19 cellular contexts compared by ENCODE assay signal in the genomic region with DNA sequence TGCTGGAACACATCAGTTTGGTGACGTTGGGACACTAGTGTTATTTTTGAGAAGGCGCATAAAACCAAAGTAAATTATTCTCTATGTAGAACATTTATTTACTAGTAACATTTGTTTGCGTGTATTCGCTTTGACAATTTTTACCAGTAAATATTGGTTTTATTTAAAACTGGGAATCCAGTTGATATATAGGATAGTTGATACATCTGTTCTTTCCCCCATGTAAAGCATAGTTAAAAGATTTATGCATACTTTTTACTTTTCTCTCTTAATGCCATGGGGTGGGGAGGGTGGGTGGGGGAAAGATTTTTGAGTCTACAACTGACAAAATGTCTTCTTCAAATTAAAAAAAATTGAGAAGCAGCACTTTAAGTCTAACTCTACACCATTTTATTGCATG. TPM values are rescaled to one million over a fixed set of nuclear protein-coding genes. Genes with fewer than 3 reads are reported as not detected.
DNase-seq lines count a peak whose midpoint lies in the region; ATAC-seq, FAIRE-seq and TF ChIP-seq lines count a peak whose summit lies in the region.
"Had no signal": no experiment of that assay in that cellular context is flagged by ENCODE, and none has a peak within 500 bp of the region (broad histone marks: within the 10 kb centered on the region; RNA-seq: fewer than 3 reads in every experiment).

IGIP (plus strand) TSS at position 301 of the 400 bp plus-strand sequence. CDS start 2,540 bp downstream, outside the sequence.

- H3K27ac ChIP-seq in left lung (no peak within 1 kb of the TSS), vagina (no peak within 1 kb of the TSS), caudate nucleus (ENCODE audit: low read depth, low read length) (no peak within 1 kb of the TSS), HepG2 (ENCODE audit: extremely low read length, insufficient read depth, low read length) (no peak within 1 kb of the TSS)

- DNase-seq in Right ventricle myocardium inferior (ENCODE audit: missing footprints) (no peak), left lung (no peak), renal cortical epithelial cell (ENCODE audit: low read depth) (no peak), vagina (ENCODE audit: extremely low spot score in 2 of 2) (no peak), caudate nucleus (lab: John Stamatoyannopoulos, UW) (no peak), HepG2 (ENCODE audit: low spot score) (no peak), WTC11 (ENCODE audit: low spot score) (no peak)
- DNase-seq: activated CD8-positive, alpha-beta memory T cell treated with anti-CD3 and anti-CD28 coated beads, Interleukin-2, amount 10 ng/mL, durations not matched to agents 7 days and 5 days; activated naive CD4-positive, alpha-beta T cell treated with anti-CD3 and anti-CD28 coated beads, Interleukin-2, amount 10 ng/mL, durations not matched to agents 7 days and 5 days; activated T-cell treated with anti-CD3 and anti-CD28 coated beads, Interleukin-2, amount 50 U/mL, for 72 hours; amygdala; EL; HCEC 1CT; natural killer cell; NCI-H1092 treated with DMSO at 0.1 percent for 48 hours; NCI-H1930; substantia nigra had no signal

- no peak within 1 kb of the TSS for H2AFZ ChIP-seq in HepG2 (ENCODE audit: low read length)

- H3K4me1 Mint-ChIP-seq in WTC11, result peaks cover 5% of the 10 kb centered on the region; the same call in 1 of the 2 replicates
- H3K4me1 Mint-ChIP-seq: mesothelial cell of epicardium had no signal

- H3K9ac ChIP-seq in HepG2 (ENCODE audit: insufficient read depth, low read depth, low read length), result no peak within 1 kb of the TSS

- H3K4me3 Mint-ChIP-seq in WTC11, result no peak within 1 kb of the TSS
- H3K4me3 Mint-ChIP-seq: activated CD4-positive, alpha-beta T cell treated with anti-CD3 and anti-CD28 coated beads, Interleukin-2, amount 10 ng/mL, durations not matched to agents 24 days and 14 days; activated CD8-positive, alpha-beta memory T cell treated with anti-CD3 and anti-CD28 coated beads, Interleukin-2, amount 10 ng/mL, durations not matched to agents 7 days and 5 days; activated naive CD4-positive, alpha-beta T cell treated with anti-CD3 and anti-CD28 coated beads, Interleukin-2, amount 10 ng/mL, durations not matched to agents 7 days and 5 days; activated T-cell treated with anti-CD3 and anti-CD28 coated beads, Interleukin-2, amount 50 U/mL, for 72 hours; mesothelial cell of epicardium; natural killer cell had no signal

- no peaks in the 10 kb centered on the region for H3K9me3 ChIP-seq in left lung
- no peaks in the 10 kb centered on the region for H3K9me3 ChIP-seq in vagina
- no peaks in the 10 kb centered on the region for H3K9me3 ChIP-seq in HepG2 (ENCODE audit: low read length)

- peaks cover 4 to 12% of the 10 kb centered on the region in 2 donors for H3K4me1 ChIP-seq in left lung
- peaks cover 13% of the 10 kb centered on the region for H3K4me1 ChIP-seq in vagina
- no peaks in the 10 kb centered on the region for H3K4me1 ChIP-seq in HepG2 (ENCODE audit: insufficient read depth, low read length)

- TF ChIP-seq CTCF in left lung (IDR thresholded peaks at IDR 0.05) (no peak), vagina (IDR thresholded peaks at IDR 0.05) (no peak), HepG2 (CRISPR knock-in tag; IDR thresholded peaks at IDR 0.05) (no peak), WTC11 (IDR thresholded peaks at IDR 0.05) (no peak)

- TF ChIP-seq EP300 in HepG2 (IDR thresholded peaks at IDR 0.05; ENCODE audit: low read depth in 2 of 2, low read length in 2 of 2) (no peak), HepG2 (CRISPR knock-in tag; IDR thresholded peaks at IDR 0.05; ENCODE audit: borderline replicate concordance) (no peak)

- H3K27me3 ChIP-seq in left lung, result no peaks in the 10 kb centered on the region
- no peaks in the 10 kb centered on the region for H3K27me3 ChIP-seq in vagina
- H3K27me3 ChIP-seq in HepG2 (ENCODE audit: control insufficient read depth in 1 of 2, insufficient read depth in 2 of 2, low read length in 2 of 2), result no peaks in the 10 kb centered on the region

- CTCF ChIA-PET in HepG2 (lab: Yijun Ruan, JAX; ENCODE audit: low intra/inter-chr PET ratio, low total read pairs) (no interaction called here), WTC11 (lab: Charles Lee) (interaction anchor here (1.1 to 1.7 kb wide), 2 partner anchors 20 to 53 kb away, joined by 3 to 5 read pairs; no protein-coding TSS in a partner anchor)

- in situ Hi-C loops in HepG2 (cut with HindIII; ENCODE audit: extremely low pct_ligation_motif_present, low pct_unique_long_range_greater_than_20kb), result no loop called here

- POLR2A ChIA-PET in HepG2 (lab: Yijun Ruan, JAX) (no interaction called here), WTC11 (lab: Charles Lee) (no interaction called here)

- TF ChIP-seq POLR2A in vagina (IDR thresholded peaks at IDR 0.05) (no peak), HepG2 (IDR thresholded peaks at IDR 0.05; ENCODE audit: insufficient read depth in 1 of 2, low read depth in 2 of 2, low read length in 2 of 2) (no peak)

- H3K4me2 ChIP-seq in HepG2 (ENCODE audit: low read depth, low read length), result no peak within 1 kb of the TSS

- H3K36me3 ChIP-seq in left lung (no peaks in the 10 kb centered on the region), vagina (no peaks in the 10 kb centered on the region), HepG2 (replicated peaks in 1 of 2; ENCODE audit: control insufficient read depth in 1 of 2, insufficient read depth in 2 of 2, low read length in 2 of 2) (no peaks in the 10 kb centered on the region)

- H3K27ac Mint-ChIP-seq in WTC11, result no peak within 1 kb of the TSS
- H3K27ac Mint-ChIP-seq: activated CD4-positive, alpha-beta T cell treated with anti-CD3 and anti-CD28 coated beads, Interleukin-2, amount 10 ng/mL, durations not matched to agents 24 days and 14 days; activated CD8-positive, alpha-beta memory T cell treated with anti-CD3 and anti-CD28 coated beads, Interleukin-2, amount 10 ng/mL, durations not matched to agents 7 days and 5 days; activated naive CD4-positive, alpha-beta T cell treated with anti-CD3 and anti-CD28 coated beads, Interleukin-2, amount 10 ng/mL, durations not matched to agents 7 days and 5 days; activated T-cell treated with anti-CD3 and anti-CD28 coated beads, Interleukin-2, amount 50 U/mL, for 72 hours; mesothelial cell of epicardium; natural killer cell had no signal

- peaks cover 18% of the 10 kb centered on the region for H3K79me2 ChIP-seq in HepG2 (ENCODE audit: insufficient read depth, low read length)

- H3K27me3 Mint-ChIP-seq in WTC11 (ENCODE audit: low read depth), result no peaks in the 10 kb centered on the region
- H3K27me3 Mint-ChIP-seq: activated CD8-positive, alpha-beta memory T cell treated with anti-CD3 and anti-CD28 coated beads, Interleukin-2, amount 10 ng/mL, durations not matched to agents 7 days and 5 days; activated naive CD4-positive, alpha-beta T cell treated with anti-CD3 and anti-CD28 coated beads, Interleukin-2, amount 10 ng/mL, durations not matched to agents 7 days and 5 days had no signal

- no peak for TF ChIP-seq RAD21 in HepG2 (CRISPR knock-in tag; IDR thresholded peaks at IDR 0.05)

- no peak for FAIRE-seq in HepG2 (lab: Jason Lieb, UNC)

- H4K20me1 ChIP-seq in HepG2 (ENCODE audit: insufficient read depth, low read length), result no peaks in the 10 kb centered on the region

- H3K9me3 Mint-ChIP-seq in WTC11, result no peaks in the 10 kb centered on the region
- H3K9me3 Mint-ChIP-seq: activated CD4-positive, alpha-beta T cell treated with anti-CD3 and anti-CD28 coated beads, Interleukin-2, amount 10 ng/mL, durations not matched to agents 24 days and 14 days; activated naive CD4-positive, alpha-beta T cell treated with anti-CD3 and anti-CD28 coated beads, Interleukin-2, amount 10 ng/mL, durations not matched to agents 7 days and 5 days; activated T-cell treated with anti-CD3 and anti-CD28 coated beads, Interleukin-2, amount 50 U/mL, for 72 hours; mesothelial cell of epicardium; natural killer cell had no signal

- H3K4me3 ChIP-seq in left lung, result no peak within 1 kb of the TSS
- H3K4me3 ChIP-seq in vagina, result no peak within 1 kb of the TSS
- no peak within 1 kb of the TSS for H3K4me3 ChIP-seq in HepG2 (replicated peaks in 1 of 3; ENCODE audit: insufficient read depth in 1 of 3, low read depth in 2 of 3, low read length in 3 of 3)

- BruUV-seq in HepG2 (replicated peaks; lab: Mats Ljungman, UMichigan), result no TSS peak

- intact Hi-C loops in Right ventricle myocardium inferior (cut with DNase I) (no loop called here), left lung (cut with DNase I) (no loop called here), vagina (cut with DNase I) (no loop called here), HepG2 (cut with micrococcal nuclease; ENCODE audit: unreplicated experiment) (no loop called here)

- 97% methylated on average over 4 of the region's 4 CpGs for WGBS in HepG2 (ENCODE audit: low lambda C conversion rate)

- no peaks in the 10 kb centered on the region for H3K36me3 Mint-ChIP-seq in WTC11
- H3K36me3 Mint-ChIP-seq: activated naive CD4-positive, alpha-beta T cell treated with anti-CD3 and anti-CD28 coated beads, Interleukin-2, amount 10 ng/mL, durations not matched to agents 7 days and 5 days; mesothelial cell of epicardium; natural killer cell had no signal

- ATAC-seq in Right ventricle myocardium inferior, result no peak
- ATAC-seq in left lung, result no peak
- ATAC-seq in HepG2, result no peak
- no peak for ATAC-seq in WTC11
- ATAC-seq: activated CD8-positive, alpha-beta memory T cell treated with anti-CD3 and anti-CD28 coated beads, Interleukin-2, amount 10 ng/mL, durations not matched to agents 7 days and 5 days; activated T-cell treated with anti-CD3 and anti-CD28 coated beads, Interleukin-2, amount 50 U/mL, for 72 hours; natural killer cell had no signal

RNA-seq across cellular contexts. Expression of gene IGIP, which starts in this region (rescaled TPM):
- total RNA-seq in Right ventricle myocardium inferior (10.1 TPM), left lung (10 to 100 TPM; 11.6 to 13.7 TPM), renal cortical epithelial cell (4.5 and 17.2 TPM in 2 replicates), vagina (16.7 TPM), HepG2 (2016; rRNA removed; fragmentation: Illumina TruSeq; extraction: Trizol) (2.1 and 2.4 TPM in 2 replicates), WTC11 (2021) (1.2 to 1.7 TPM (median 1.5 TPM) in 3 replicates)
- total RNA-seq in HepG2 (2016; cell fraction: cytosol; rRNA removed; fragmentation: Illumina TruSeq; extraction: Trizol; ENCODE audit: low read depth), result 0.09 and 0.10 TPM in 2 replicates
- total RNA-seq in HepG2 (2016; cell fraction: insoluble cytoplasmic fraction; rRNA removed; fragmentation: Illumina TruSeq; extraction: Trizol), result 1.8 and 2.2 TPM in 2 replicates
- 0.34 and 0.59 TPM in 2 replicates for total RNA-seq in HepG2 (2016; cell fraction: membrane; rRNA removed; fragmentation: Illumina TruSeq; extraction: Trizol)
- total RNA-seq in HepG2 (2016; cell fraction: nucleus; rRNA removed; fragmentation: Illumina TruSeq; extraction: Trizol), result 8.3 and 8.9 TPM in 2 replicates
- 1.4 and 1.7 TPM in 2 replicates for polyA plus RNA-seq in HepG2 (2011; rRNA removed)
- polyA plus RNA-seq in HepG2 (2011; cell fraction: cytosol; rRNA removed), result 0.51 and 0.97 TPM in 2 replicates
- polyA plus RNA-seq in HepG2 (2011; cell fraction: nucleus; rRNA removed), result 3.2 and 4.1 TPM in 2 replicates
- 3.6 TPM in 2 replicates for polyA plus RNA-seq in HepG2 (2012)
- 0.14 TPM in 1 of 2 replicates, not detected in the other for polyA plus RNA-seq in HepG2 (2016; cell fraction: cytosol; fragmentation: Illumina TruSeq; extraction: Trizol; ENCODE audit: low read depth)
- 1.4 and 1.5 TPM in 2 replicates for polyA plus RNA-seq in HepG2 (2016; cell fraction: insoluble cytoplasmic fraction; fragmentation: Illumina TruSeq; extraction: Trizol; ENCODE audit: low read depth)
- polyA plus RNA-seq in HepG2 (2016; cell fraction: membrane; fragmentation: Illumina TruSeq; extraction: Trizol; ENCODE audit: low read depth), result 0.10 and 0.17 TPM in 2 replicates
- 4.7 and 5.2 TPM in 2 replicates for polyA plus RNA-seq in HepG2 (2016; cell fraction: nucleus; fragmentation: Illumina TruSeq; extraction: Trizol; ENCODE audit: insufficient read depth, low read depth)
- 1.4 and 1.8 TPM in 2 replicates for polyA minus RNA-seq in HepG2 (2011; rRNA and poly(A)+ RNA removed; ENCODE audit: low replicate concordance)
- polyA minus RNA-seq in HepG2 (2011; cell fraction: cytosol; rRNA and poly(A)+ RNA removed), result 1.4 and 1.7 TPM in 2 replicates
- 11.8 and 12.3 TPM in 2 replicates for polyA minus RNA-seq in HepG2 (2011; cell fraction: nucleus; rRNA and poly(A)+ RNA removed)
